In the genomic region with DNA sequence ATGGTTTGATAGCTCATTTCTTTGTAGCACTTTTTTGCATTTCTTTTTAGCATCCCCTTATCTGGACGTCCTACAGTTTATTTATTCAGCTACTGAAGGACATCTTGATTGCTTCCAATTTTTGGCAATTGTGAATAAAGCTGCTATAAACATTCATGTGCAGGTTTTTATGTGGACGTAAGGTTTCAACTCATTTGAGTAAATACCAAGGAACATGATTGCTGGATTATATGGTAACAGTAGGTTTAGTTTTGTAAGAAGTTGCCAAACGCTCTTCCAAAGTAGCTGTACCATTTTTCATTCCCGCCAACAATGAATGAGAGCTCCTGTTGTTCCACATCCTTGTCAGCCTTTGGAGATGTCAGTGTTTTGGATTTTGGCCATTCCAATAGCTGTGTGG, we compare ENCODE assay signal across 6 cellular contexts.
"Had no signal": no experiment of that assay in that cellular context is flagged by ENCODE, and none has a peak within 500 bp of the region (broad histone marks: within the 10 kb centered on the region; RNA-seq: fewer than 3 reads in every experiment).

No MANE protein-coding gene starts in this region.

- DNase-seq: IMR-90, KBM-7, KG1 had no signal

- H3K27ac ChIP-seq: HL-60 had no signal

- ATAC-seq: HepG2, K562 had no signal

- H3K4me3 ChIP-seq: K562 had no signal
